26 cellular contexts compared by ENCODE assay signal in genomic region chr2:218334531-218334930, GRCh38. TPM values are rescaled to one million over a fixed set of nuclear protein-coding genes. Genes with fewer than 3 reads are reported as not detected.
DNase-seq lines count a peak whose midpoint lies in the region; ATAC-seq, FAIRE-seq and TF ChIP-seq lines count a peak whose summit lies in the region.
"Had no signal": no experiment of that assay in that cellular context is flagged by ENCODE, and none has a peak within 500 bp of the region (broad histone marks: within the 10 kb centered on the region; RNA-seq: fewer than 3 reads in every experiment).

No MANE protein-coding gene starts in this region.

- CTCF ChIA-PET in IMR-90 (lab: Yijun Ruan, JAX), result no interaction called here
- CTCF ChIA-PET in GM12878 (lab: Yijun Ruan, JAX), result interaction anchor here (2.1 to 2.3 kb wide), 2 partner anchors 22 to 32 kb away, joined by 9 to 12 read pairs; partner anchors contain the start of gene CATIP

- no peak overlapping the region for H3K4ac ChIP-seq in IMR-90 (ENCODE audit: low read depth, low read length)
- H3K4ac ChIP-seq in mesenchymal stem cell (ENCODE audit: low read depth in 1 of 2, low read length in 2 of 2), result no peak overlapping the region

- TF ChIP-seq CTCF in CD14-positive monocyte (IDR thresholded peaks at IDR 0.05) (no peak), IMR-90 (conservative IDR thresholded peaks at IDR 0.05; ENCODE audit: low read depth, low read length) (no peak), GM12878 (IDR thresholded peaks at IDR 0.05 in 2 of 3, conservative IDR thresholded peaks at IDR 0.05 in 1 of 3; ENCODE audit: control insufficient read depth in 2 of 3, extremely low read depth in 1 of 3, insufficient read depth in 1 of 3, low read depth in 3 of 3, low read length in 3 of 3) (no peak), GM13976 (IDR thresholded peaks at IDR 0.05; ENCODE audit: borderline replicate concordance, control extremely low read depth, extremely low read depth, insufficient read depth, missing control alignments) (no peak), glutamatergic neuron (IDR thresholded peaks at IDR 0.05; ENCODE audit: partially characterized antibody, unreplicated experiment) (no peak)

- no peak overlapping the region for H2AK9ac ChIP-seq in IMR-90 (replicated peaks; ENCODE audit: low read depth, low read length, poor library complexity)

- H3K27ac Mint-ChIP-seq in CD14-positive monocyte (peak overlapping the region; percentile 95 to 99 (median 96)), glutamatergic neuron (ENCODE audit: unreplicated experiment) (no peak overlapping the region)
- H3K27ac Mint-ChIP-seq: CD8-positive, alpha-beta T cell; IgD-negative memory B cell; T-cell had no signal

- RAD21 ChIA-PET in GM12878 (lab: Charles Lee; ENCODE audit: unreplicated experiment), result no interaction called here

- SMC1A ChIA-PET in GM12878 (lab: Charles Lee; ENCODE audit: uncharacterized antibody, unreplicated experiment), result interaction anchor here (0.9 to 1.8 kb wide), 4 partner anchors 14 to 27 kb away, joined by 3 to 4 read pairs (median 4); no protein-coding TSS in a partner anchor

- H4K8ac ChIP-seq in IMR-90 (ENCODE audit: low read depth in 2 of 2, low read length in 2 of 2), result peak overlapping the region in 1 of 2 experiments; percentile 35; a peak in 1 of 4 replicates
- H4K8ac ChIP-seq in mesenchymal stem cell (ENCODE audit: low read length), result no peak overlapping the region

- H3K27me3 ChIP-seq in IMR-90 (ENCODE audit: control insufficient read depth, insufficient read depth, low read length), result no peaks in the 10 kb centered on the region
- no peaks in the 10 kb centered on the region for H3K27me3 ChIP-seq in GM12878 (replicated peaks in 1 of 2; ENCODE audit: control insufficient read depth in 2 of 2, insufficient read depth in 2 of 2, low read length in 1 of 2)
- H3K27me3 ChIP-seq in mesenchymal stem cell (ENCODE audit: control insufficient read depth in 1 of 2, insufficient read depth in 1 of 2, low read length in 2 of 2), result peaks cover 0 to 3% of the 10 kb centered on the region in 2 experiments
- H3K27me3 ChIP-seq: MG63, SJCRH30 had no signal

- H3K9me3 ChIP-seq in IMR-90 (ENCODE audit: control insufficient read depth, insufficient read depth, low read length) (no peaks in the 10 kb centered on the region), GM12878 (replicated peaks; ENCODE audit: control insufficient read depth, insufficient read depth, low read length) (peaks cover 1% of the 10 kb centered on the region; the same call in 2 of the 3 replicates), mesenchymal stem cell (ENCODE audit: control insufficient read depth, low read length) (no peaks in the 10 kb centered on the region)
- H3K9me3 ChIP-seq: A549, HAP-1, MG63, SJCRH30 had no signal

- H2AK5ac ChIP-seq in IMR-90 (ENCODE audit: low read depth, low read length) (no peak overlapping the region), mesenchymal stem cell (ENCODE audit: low read length, severe bottlenecking) (no peak overlapping the region)

- no CpG with 5 or more reads among the region's 3 CpGs for WGBS in IMR-90 (ENCODE audit: extremely low coverage in 2 of 2, insufficient read length in 1 of 2), 2 experiments
- 65% methylated on average over 3 of the region's 3 CpGs for WGBS in GM12878 (ENCODE audit: insufficient coverage, insufficient replicate concordance, low lambda C conversion rate, missing lambda C conversion rate)
- WGBS in mesenchymal stem cell, result 94% methylated on average over 3 of the region's 3 CpGs

- H2BK5ac ChIP-seq in IMR-90 (ENCODE audit: low read depth, low read length, poor library complexity, severe bottlenecking) (peak overlapping the region; percentile 38), mesenchymal stem cell (ENCODE audit: low read depth, low read length, poor library complexity, severe bottlenecking) (peak overlapping the region; percentile 59)

- no peak for TF ChIP-seq RAD21 in IMR-90 (IDR thresholded peaks at IDR 0.05; ENCODE audit: low read length)
- TF ChIP-seq RAD21 in GM12878 (IDR thresholded peaks at IDR 0.05; ENCODE audit: insufficient read depth, low read depth, low read length), result no peak

- H4K91ac ChIP-seq in IMR-90 (ENCODE audit: insufficient read depth, low read depth, low read length) (no peak overlapping the region), mesenchymal stem cell (ENCODE audit: low read length) (no peak overlapping the region)

- H3K4me2 ChIP-seq in IMR-90 (ENCODE audit: low read depth, low read length) (no peak overlapping the region), GM12878 (ENCODE audit: control insufficient read depth, insufficient read depth) (no peak overlapping the region), mesenchymal stem cell (ENCODE audit: low read length, poor library complexity, severe bottlenecking) (no peak overlapping the region)
- H3K4me2 ChIP-seq: A549 had no signal

- no peak for TF ChIP-seq POLR2A in IMR-90 (IDR thresholded peaks at IDR 0.05; ENCODE audit: low read depth, low read length)
- no peak for TF ChIP-seq POLR2A in GM12878 (IDR thresholded peaks at IDR 0.05; ENCODE audit: low read depth, low read length)

- H4K20me1 ChIP-seq in IMR-90 (ENCODE audit: insufficient read depth, low read length) (no peaks in the 10 kb centered on the region), GM12878 (ENCODE audit: control insufficient read depth, insufficient read depth) (no peaks in the 10 kb centered on the region)

- peaks cover 10% of the 10 kb centered on the region for H3K9me1 ChIP-seq in IMR-90 (ENCODE audit: insufficient read depth, low read length)

- dilution Hi-C loops in IMR-90 (cut with HindIII; ENCODE audit: low sequenced_read_pairs, unreplicated experiment), result no loop called here

- peaks cover 7% of the 10 kb centered on the region for H3K4me1 ChIP-seq in IMR-90 (ENCODE audit: control insufficient read depth, insufficient read depth, low read length)
- H3K4me1 ChIP-seq in GM12878 (ENCODE audit: control insufficient read depth, insufficient read depth, low read length), result peaks cover 35% of the 10 kb centered on the region
- H3K4me1 ChIP-seq in mesenchymal stem cell (ENCODE audit: control insufficient read depth, insufficient read depth, low read depth, low read length), result peaks cover 12% of the 10 kb centered on the region
- H3K4me1 ChIP-seq: A549, SJCRH30 had no signal

- H3K27ac ChIP-seq in IMR-90 (ENCODE audit: insufficient read depth, low read length) (no peak overlapping the region), GM12878 (ENCODE audit: control insufficient read depth, insufficient read depth) (peak overlapping the region; percentile 29; the same call in 1 of the 2 replicates), mesenchymal stem cell (ENCODE audit: low read length, poor library complexity, severe bottlenecking) (no peak overlapping the region)
- H3K27ac ChIP-seq: RWPE1, SJCRH30 had no signal

- H3K36me3 ChIP-seq in IMR-90 (ENCODE audit: control insufficient read depth, insufficient read depth, low read length) (no peaks in the 10 kb centered on the region; the same call in 1 of the 2 replicates), GM12878 (ENCODE audit: control insufficient read depth in 2 of 2, insufficient read depth in 2 of 2, low read length in 1 of 2) (no peaks in the 10 kb centered on the region), mesenchymal stem cell (ENCODE audit: control insufficient read depth in 1 of 2, insufficient read depth in 2 of 2, low read depth in 1 of 2, low read length in 2 of 2) (peaks cover 0 to 2% of the 10 kb centered on the region in 2 experiments)
- H3K36me3 ChIP-seq: HAP-1, MG63, SJCRH30 had no signal

- H2AFZ ChIP-seq in IMR-90 (replicated peaks; ENCODE audit: low read length, poor library complexity) (no peak overlapping the region), GM12878 (ENCODE audit: control insufficient read depth, low read depth, low read length) (peak overlapping the region; percentile 15), mesenchymal stem cell (ENCODE audit: low read depth, low read length) (no peak overlapping the region)

- no peak overlapping the region for H2BK12ac ChIP-seq in mesenchymal stem cell (ENCODE audit: low read length in 2 of 2)

- peak overlapping the region; percentile 39; the same call in 1 of the 2 replicates for H2BK20ac ChIP-seq in IMR-90 (ENCODE audit: low read depth, low read length)

- FAIRE-seq in GM12878 (lab: Jason Lieb, UNC), result no peak
- FAIRE-seq: A549, HTR-8/SVneo had no signal

- BruUV-seq in IMR-90 (replicated peaks; lab: Mats Ljungman, UMichigan), result no TSS peak
- no TSS peak for BruUV-seq in GM12878 (replicated peaks; lab: Mats Ljungman, UMichigan)

- H3K14ac ChIP-seq in IMR-90 (replicated peaks; ENCODE audit: low read depth, low read length), result no peak overlapping the region
- H3K14ac ChIP-seq in mesenchymal stem cell (ENCODE audit: low read length in 2 of 2), result no peak overlapping the region

- H3K9me3 Mint-ChIP-seq in CD14-positive monocyte, result no peaks in the 10 kb centered on the region
- H3K9me3 Mint-ChIP-seq in glutamatergic neuron (ENCODE audit: unreplicated experiment), result peaks cover 4% of the 10 kb centered on the region
- H3K9me3 Mint-ChIP-seq: CD8-positive, alpha-beta T cell; T-cell had no signal

- H3K36me3 Mint-ChIP-seq in CD14-positive monocyte (peaks cover 12 to 21% of the 10 kb centered on the region in 2 donors), glutamatergic neuron (ENCODE audit: unreplicated experiment) (no peaks in the 10 kb centered on the region)
- H3K36me3 Mint-ChIP-seq: CD8-positive, alpha-beta T cell; IgD-negative memory B cell; T-cell had no signal

- intact Hi-C loops in CD14-positive monocyte (cut with micrococcal nuclease), result no loop called here
- intact Hi-C loops in IMR-90 (cut with micrococcal nuclease), result no loop called here
- intact Hi-C loops in GM12878 (cut with micrococcal nuclease; ENCODE audit: unreplicated experiment), result no loop called here

- H3K4me3 Mint-ChIP-seq in CD14-positive monocyte, result no peak overlapping the region
- H3K4me3 Mint-ChIP-seq in glutamatergic neuron (ENCODE audit: unreplicated experiment), result no peak overlapping the region
- H3K4me3 Mint-ChIP-seq: CD8-positive, alpha-beta T cell; T-cell had no signal

- H3K4me1 Mint-ChIP-seq in CD14-positive monocyte (peaks cover 57% of the 10 kb centered on the region), glutamatergic neuron (ENCODE audit: low read depth, unreplicated experiment) (peaks cover 12% of the 10 kb centered on the region)

- H2BK15ac ChIP-seq in IMR-90 (ENCODE audit: low read depth, low read length), result no peak overlapping the region
- H2BK15ac ChIP-seq in mesenchymal stem cell (ENCODE audit: low read depth, poor library complexity, severe bottlenecking), result no peak overlapping the region

- no peaks in the 10 kb centered on the region; the same call in 1 of the 2 replicates for H3K79me2 ChIP-seq in GM12878 (ENCODE audit: control insufficient read depth, insufficient read depth, low read length)

- POLR2A ChIA-PET in IMR-90 (lab: Charles Lee; ENCODE audit: unreplicated experiment) (no interaction called here), GM12878 (lab: Charles Lee) (interaction anchor here (0.6 to 0.8 kb wide), 2 partner anchors 13 to 21 kb away, joined by 6 to 10 read pairs; no protein-coding TSS in a partner anchor)

- TF ChIP-seq EP300 in GM12878 (IDR thresholded peaks at IDR 0.05; ENCODE audit: borderline replicate concordance in 1 of 2, control insufficient read depth in 1 of 2, low read depth in 2 of 2, low read length in 2 of 2), result no peak

- DNase-seq in CD14-positive monocyte (ENCODE audit: low spot score) (no peak), IMR-90 (no peak), GM12878 (ENCODE audit: low read depth, low spot score) (no peak), mesenchymal stem cell (no peak), GM13976 (ENCODE audit: low spot score) (no peak), glutamatergic neuron (no peak), islet precursor cell (no peak)
- DNase-seq: CD8-positive, alpha-beta T cell; DND-41; Kasumi-1; MG63; NCI-H1092; NCI-H146; NCI-H2029; NCI-H226; NCI-H510A treated with DMSO at 0.1 percent for 48 hours; NCI-H748 treated with DMSO at 0.1 percent for 48 hours; SJCRH30; T-cell had no signal

- in situ Hi-C loops in IMR-90 (cut with MboI; ENCODE audit: low sequenced_read_pairs) (no loop called here), GM12878 (cut with MboI) (no loop called here), GM13976 (cut with MboI; ENCODE audit: low sequenced_read_pairs, unreplicated experiment) (no loop called here)

- H3K23ac ChIP-seq in IMR-90 (ENCODE audit: low read depth, low read length) (no peak overlapping the region), mesenchymal stem cell (ENCODE audit: low read length in 2 of 2) (no peak overlapping the region)

- H3K4me3 ChIP-seq in IMR-90 (ENCODE audit: insufficient read depth, low read depth, low read length) (no peak overlapping the region), GM12878 (no peak overlapping the region), mesenchymal stem cell (ENCODE audit: insufficient read depth in 1 of 2, low read depth in 1 of 2, low read length in 2 of 2) (no peak overlapping the region)
- H3K4me3 ChIP-seq: A549, HAP-1, MG63, SJCRH30 had no signal

- H3K18ac ChIP-seq in IMR-90 (ENCODE audit: low read depth, low read length) (peak overlapping the region; percentile 68; the same call in 1 of the 2 replicates), mesenchymal stem cell (ENCODE audit: low read depth in 1 of 2, low read length in 2 of 2) (no peak overlapping the region)

- no peak overlapping the region for H3K56ac ChIP-seq in IMR-90 (ENCODE audit: extremely low read depth, insufficient read depth, low read length)

- ATAC-seq in IMR-90 (ENCODE audit: low read depth), result no peak
- no peak for ATAC-seq in GM12878
- no peak for ATAC-seq in HG02970 (IDR thresholded peaks at IDR 0.05; ENCODE audit: low FRiP score, unreplicated experiment)
- ATAC-seq: A549; CD8-positive, alpha-beta T cell; T-cell had no signal

- no peak overlapping the region for H2BK120ac ChIP-seq in IMR-90 (ENCODE audit: low read depth, low read length)
- no peak overlapping the region for H2BK120ac ChIP-seq in mesenchymal stem cell (ENCODE audit: low read depth, low read length)

- peaks cover 0 to 3% (median 1%) of the 10 kb centered on the region in 3 donors for H3K27me3 Mint-ChIP-seq in CD14-positive monocyte (ENCODE audit: low read depth in 3 of 3)
- no peaks in the 10 kb centered on the region for H3K27me3 Mint-ChIP-seq in glutamatergic neuron (ENCODE audit: unreplicated experiment)
- H3K27me3 Mint-ChIP-seq: T-cell had no signal

- H3K9ac ChIP-seq in IMR-90 (ENCODE audit: low read depth, low read length) (no peak overlapping the region), GM12878 (ENCODE audit: control insufficient read depth, insufficient read depth, low read length) (no peak overlapping the region), mesenchymal stem cell (ENCODE audit: low read length) (no peak overlapping the region)

- H4K5ac ChIP-seq in IMR-90 (ENCODE audit: low read depth, low read length), result peak overlapping the region; percentile 52; the same call in 1 of the 2 replicates

- H3K79me1 ChIP-seq in IMR-90 (ENCODE audit: low read depth in 1 of 2, low read length in 2 of 2) (no peaks in the 10 kb centered on the region), mesenchymal stem cell (replicated peaks; ENCODE audit: low read length, poor library complexity, severe bottlenecking) (peaks cover 4% of the 10 kb centered on the region)

RNA-seq across cellular contexts. Expression of gene CATIP, which starts 22.1 kb away (rescaled TPM):
- polyA plus RNA-seq in CD14-positive monocyte (1 to 10 TPM; 2.9 to 5.5 TPM), IMR-90 (2012; rRNA removed) (not detected in 2 replicates), GM12878 (2011; rRNA removed) (not detected in 2 replicates), GM12878 (2014; fragmentation: Illumina TruSeq; extraction: Trizol) (not detected in 2 replicates), GM12878 (2014; fragmentation: Nextera tagmentation; extraction: Ambion mirVana) (under 1 TPM; 0.04 to 0.05 TPM), GM12878 (2014; rRNA removed) (not detected in 2 replicates), GM12878 (2016; fragmentation: Nextera tagmentation; extraction: Ambion mirVana) (under 1 TPM in 1 of 2 experiments, not detected in 1; 0.11 TPM)
- total RNA-seq in IMR-90 (2012; rRNA removed) (not detected in 2 replicates), GM12878 (2014; rRNA removed) (not detected in 2 replicates), GM12878 (2014; rRNA removed; fragmentation: Illumina TruSeq; extraction: Trizol) (not detected in 2 replicates), GM12878 (2021) (not detected in 2 replicates), glutamatergic neuron (ENCODE audit: unreplicated experiment) (not detected)
- polyA plus RNA-seq in IMR-90 (2012; cell fraction: cytosol; rRNA removed), result not detected in 2 replicates
- not detected in 2 replicates for polyA plus RNA-seq in IMR-90 (2012; cell fraction: nucleus; rRNA removed; ENCODE audit: low replicate concordance)
- not detected in 2 replicates for total RNA-seq in GM12878 (2013; cell fraction: nucleolus; rRNA removed)
- not detected for polyA plus RNA-seq in GM12878 (2011; ENCODE audit: low read depth)
- not detected in 2 replicates for polyA plus RNA-seq in GM12878 (2011; cell fraction: cytosol; rRNA removed)
- 0.26 TPM in 1 of 2 replicates, not detected in the other for polyA plus RNA-seq in GM12878 (2011; cell fraction: nucleus; rRNA removed)
- 0.04 and 0.05 TPM in 2 replicates for polyA plus RNA-seq in GM12878 (2012)
- not detected in 2 replicates for polyA minus RNA-seq in GM12878 (2011; rRNA and poly(A)+ RNA removed)
- not detected in 2 replicates for polyA minus RNA-seq in GM12878 (2011; cell fraction: cytosol; rRNA and poly(A)+ RNA removed)
- not detected in 2 replicates for polyA minus RNA-seq in GM12878 (2011; cell fraction: nucleus; rRNA and poly(A)+ RNA removed)
- polyA plus RNA-seq in mesenchymal stem cell (2013, experiment 1 of 2), result not detected
- not detected for polyA plus RNA-seq in mesenchymal stem cell (2013, experiment 2 of 2)
- total RNA-seq: CD8-positive, alpha-beta T cell; SJCRH30; T-cell had no signal
- polyA plus RNA-seq: BJ had no signal

RNA-seq across cellular contexts. Expression of gene TMBIM1, which starts 42.2 kb away (rescaled TPM):
- 100 to 1,000 TPM; 129 to 139 TPM for polyA plus RNA-seq in CD14-positive monocyte
- 78.6 and 102 TPM in 2 replicates for total RNA-seq in IMR-90 (2012; rRNA removed)
- polyA plus RNA-seq in IMR-90 (2012; rRNA removed), result 81.2 and 84.6 TPM in 2 replicates
- polyA plus RNA-seq in IMR-90 (2012; cell fraction: cytosol; rRNA removed), result 29.3 and 57.5 TPM in 2 replicates
- 45.5 and 46.8 TPM in 2 replicates for polyA plus RNA-seq in IMR-90 (2012; cell fraction: nucleus; rRNA removed; ENCODE audit: low replicate concordance)
- 34.9 and 36.4 TPM in 2 replicates for total RNA-seq in GM12878 (2013; cell fraction: nucleolus; rRNA removed)
- 35.6 and 40.0 TPM in 2 replicates for total RNA-seq in GM12878 (2014; rRNA removed)
- 16.8 and 17.0 TPM in 2 replicates for total RNA-seq in GM12878 (2014; rRNA removed; fragmentation: Illumina TruSeq; extraction: Trizol)
- 26.9 and 34.6 TPM in 2 replicates for total RNA-seq in GM12878 (2021)
- 19.0 TPM for polyA plus RNA-seq in GM12878 (2011; ENCODE audit: low read depth)
- 23.5 and 38.3 TPM in 2 replicates for polyA plus RNA-seq in GM12878 (2011; rRNA removed)
- 51.8 and 64.4 TPM in 2 replicates for polyA plus RNA-seq in GM12878 (2011; cell fraction: cytosol; rRNA removed)
- 46.9 and 55.2 TPM in 2 replicates for polyA plus RNA-seq in GM12878 (2011; cell fraction: nucleus; rRNA removed)
- 34.2 and 49.8 TPM in 2 replicates for polyA plus RNA-seq in GM12878 (2012)
- 26.5 and 27.0 TPM in 2 replicates for polyA plus RNA-seq in GM12878 (2014; fragmentation: Illumina TruSeq; extraction: Trizol)
- polyA plus RNA-seq in GM12878 (2014; fragmentation: Nextera tagmentation; extraction: Ambion mirVana), result 10 to 100 TPM in 1 of 2 experiments, 1 to 10 TPM in 1; 6.1 to 11.7 TPM
- polyA plus RNA-seq in GM12878 (2014; rRNA removed), result 15.7 and 23.3 TPM in 2 replicates
- polyA plus RNA-seq in GM12878 (2016; fragmentation: Nextera tagmentation; extraction: Ambion mirVana), result 10 to 100 TPM; 25.4 to 30.6 TPM
- polyA minus RNA-seq in GM12878 (2011; rRNA and poly(A)+ RNA removed), result 38.6 and 47.2 TPM in 2 replicates
- polyA minus RNA-seq in GM12878 (2011; cell fraction: cytosol; rRNA and poly(A)+ RNA removed), result 12.0 and 13.7 TPM in 2 replicates
- polyA minus RNA-seq in GM12878 (2011; cell fraction: nucleus; rRNA and poly(A)+ RNA removed), result 9.4 and 10.2 TPM in 2 replicates
- polyA plus RNA-seq in mesenchymal stem cell (2013, experiment 1 of 2), result 178 TPM
- 177 TPM for polyA plus RNA-seq in mesenchymal stem cell (2013, experiment 2 of 2)
- 1.8 TPM for total RNA-seq in glutamatergic neuron (ENCODE audit: unreplicated experiment)

RNA-seq across cellular contexts. Expression of gene SLC11A1, which starts 47.5 kb away (rescaled TPM):
- polyA plus RNA-seq in CD14-positive monocyte, result 100 to 1,000 TPM; 184 to 352 TPM
- total RNA-seq in IMR-90 (2012; rRNA removed), result under 0.01 TPM in 2 replicates
- polyA plus RNA-seq in IMR-90 (2012; rRNA removed), result 0.03 and 0.07 TPM in 2 replicates
- polyA plus RNA-seq in IMR-90 (2012; cell fraction: cytosol; rRNA removed), result 0.02 and 0.03 TPM in 2 replicates
- 0.06 and 0.07 TPM in 2 replicates for polyA plus RNA-seq in IMR-90 (2012; cell fraction: nucleus; rRNA removed; ENCODE audit: low replicate concordance)
- 0.42 and 0.73 TPM in 2 replicates for total RNA-seq in GM12878 (2013; cell fraction: nucleolus; rRNA removed)
- 0.11 and 0.28 TPM in 2 replicates for total RNA-seq in GM12878 (2014; rRNA removed)
- total RNA-seq in GM12878 (2014; rRNA removed; fragmentation: Illumina TruSeq; extraction: Trizol), result 0.05 and 0.13 TPM in 2 replicates
- 0.38 and 0.56 TPM in 2 replicates for total RNA-seq in GM12878 (2021)
- polyA plus RNA-seq in GM12878 (2011; ENCODE audit: low read depth), result not detected
- 0.06 and 0.11 TPM in 2 replicates for polyA plus RNA-seq in GM12878 (2011; rRNA removed)
- 0.25 and 0.32 TPM in 2 replicates for polyA plus RNA-seq in GM12878 (2011; cell fraction: cytosol; rRNA removed)
- polyA plus RNA-seq in GM12878 (2011; cell fraction: nucleus; rRNA removed), result 0.90 and 1.4 TPM in 2 replicates
- 0.08 and 0.15 TPM in 2 replicates for polyA plus RNA-seq in GM12878 (2012)
- 0.04 TPM in 1 of 2 replicates, not detected in the other for polyA plus RNA-seq in GM12878 (2014; fragmentation: Illumina TruSeq; extraction: Trizol)
- under 1 TPM; 0.03 to 0.07 TPM for polyA plus RNA-seq in GM12878 (2014; fragmentation: Nextera tagmentation; extraction: Ambion mirVana)
- 0.09 and 0.22 TPM in 2 replicates for polyA plus RNA-seq in GM12878 (2014; rRNA removed)
- under 1 TPM; 0.15 to 0.18 TPM for polyA plus RNA-seq in GM12878 (2016; fragmentation: Nextera tagmentation; extraction: Ambion mirVana)
- 0.67 TPM in 1 of 2 replicates, not detected in the other for polyA minus RNA-seq in GM12878 (2011; rRNA and poly(A)+ RNA removed)
- polyA minus RNA-seq in GM12878 (2011; cell fraction: cytosol; rRNA and poly(A)+ RNA removed), result 0.42 and 0.94 TPM in 2 replicates
- polyA minus RNA-seq in GM12878 (2011; cell fraction: nucleus; rRNA and poly(A)+ RNA removed), result 1.1 TPM in 2 replicates
- 0.10 TPM for polyA plus RNA-seq in mesenchymal stem cell (2013, experiment 1 of 2)
- 0.10 TPM for polyA plus RNA-seq in mesenchymal stem cell (2013, experiment 2 of 2)
- not detected for total RNA-seq in glutamatergic neuron (ENCODE audit: unreplicated experiment)
